19 cellular contexts compared by ENCODE assay signal in genomic region chr9:125902865-125903512, GRCh38.
"Had no signal": no experiment of that assay in that cellular context is flagged by ENCODE, and none has a peak within 500 bp of the region (broad histone marks: within the 10 kb centered on the region; RNA-seq: fewer than 3 reads in every experiment).

No MANE protein-coding gene starts in this region.

- H3K36me3 ChIP-seq: ascending aorta, breast epithelium, right atrium auricular region, tibial artery had no signal

- H3K36me3 Mint-ChIP-seq: natural killer cell had no signal

- DNase-seq: activated CD4-positive, alpha-beta T cell treated with anti-CD3 and anti-CD28 coated beads, Interleukin-2, amount 50 U/mL, for 1 hour; activated naive CD4-positive, alpha-beta T cell treated with anti-CD3 and anti-CD28 coated beads for 36 hours; activated T-cell treated with anti-CD3 and anti-CD28 coated beads for 4 hours; cerebellar nuclear complex; effector memory CD4-positive, alpha-beta T cell; mesendoderm; natural killer cell; occipital lobe; small intestine; stimulated activated CD4-positive, alpha-beta T cell treated with anti-CD3 and anti-CD28 coated beads, Interleukin-4, amount 100 ng/mL, for 24 hours; stimulated activated naive CD4-positive, alpha-beta T cell; tibial artery had no signal

- H3K9me3 Mint-ChIP-seq: activated naive CD4-positive, alpha-beta T cell treated with anti-CD3 and anti-CD28 coated beads for 36 hours; dendritic cell treated with granulocyte-macrophage colony-stimulating factor and Interleukin-4, amounts not matched to agents 40 ng/mL and 50 ng/mL, for 4 days; natural killer cell had no signal

- H3K9me3 ChIP-seq: ascending aorta, breast epithelium, right atrium auricular region, tibial artery had no signal

- H3K27ac ChIP-seq: ascending aorta, breast epithelium, foreskin keratinocyte, right atrium auricular region, tibial artery had no signal

- ATAC-seq: activated CD4-positive, CD25-positive, alpha-beta regulatory T cell treated with anti-CD3 and anti-CD28 coated beads, Interleukin-2, amount 50 U/mL, for 24 hours; natural killer cell had no signal

- H3K27me3 ChIP-seq: ascending aorta, breast epithelium, foreskin keratinocyte, right atrium auricular region, tibial artery had no signal

- H3K4me3 ChIP-seq: ascending aorta, breast epithelium, right atrium auricular region, tibial artery had no signal

- H3K4me3 Mint-ChIP-seq: activated naive CD4-positive, alpha-beta T cell treated with anti-CD3 and anti-CD28 coated beads for 36 hours; dendritic cell treated with granulocyte-macrophage colony-stimulating factor and Interleukin-4, amounts not matched to agents 40 ng/mL and 50 ng/mL, for 4 days; natural killer cell had no signal

- H3K27ac Mint-ChIP-seq: activated naive CD4-positive, alpha-beta T cell treated with anti-CD3 and anti-CD28 coated beads for 36 hours; dendritic cell treated with granulocyte-macrophage colony-stimulating factor and Interleukin-4, amounts not matched to agents 40 ng/mL and 50 ng/mL, for 4 days; natural killer cell; progenitor cell of endocrine pancreas had no signal

- H3K27me3 Mint-ChIP-seq: dendritic cell treated with granulocyte-macrophage colony-stimulating factor and Interleukin-4, amounts not matched to agents 40 ng/mL and 50 ng/mL, for 4 days; progenitor cell of endocrine pancreas had no signal

- H3K4me1 ChIP-seq: ascending aorta, breast epithelium had no signal
